In genomic region chr4:93835929-93836328, GRCh38 we compare ENCODE assay signal across 1 cellular context.
TF ChIP-seq lines count a peak whose summit lies in the region.

No MANE protein-coding gene starts in this region.

TF ChIP-seq in GM23338, 12 proteins besides CTCF, POLR2A, EP300 and RAD21:
- TF ChIP-seq ZNF462 (CRISPR knock-in tag; IDR thresholded peaks at IDR 0.05) (no peak), ZNF331 (CRISPR knock-in tag; IDR thresholded peaks at IDR 0.05; ENCODE audit: low read depth) (no peak), ZNF114 (CRISPR knock-in tag; IDR thresholded peaks at IDR 0.05) (no peak)
- TF ChIP-seq, protein P1, sequence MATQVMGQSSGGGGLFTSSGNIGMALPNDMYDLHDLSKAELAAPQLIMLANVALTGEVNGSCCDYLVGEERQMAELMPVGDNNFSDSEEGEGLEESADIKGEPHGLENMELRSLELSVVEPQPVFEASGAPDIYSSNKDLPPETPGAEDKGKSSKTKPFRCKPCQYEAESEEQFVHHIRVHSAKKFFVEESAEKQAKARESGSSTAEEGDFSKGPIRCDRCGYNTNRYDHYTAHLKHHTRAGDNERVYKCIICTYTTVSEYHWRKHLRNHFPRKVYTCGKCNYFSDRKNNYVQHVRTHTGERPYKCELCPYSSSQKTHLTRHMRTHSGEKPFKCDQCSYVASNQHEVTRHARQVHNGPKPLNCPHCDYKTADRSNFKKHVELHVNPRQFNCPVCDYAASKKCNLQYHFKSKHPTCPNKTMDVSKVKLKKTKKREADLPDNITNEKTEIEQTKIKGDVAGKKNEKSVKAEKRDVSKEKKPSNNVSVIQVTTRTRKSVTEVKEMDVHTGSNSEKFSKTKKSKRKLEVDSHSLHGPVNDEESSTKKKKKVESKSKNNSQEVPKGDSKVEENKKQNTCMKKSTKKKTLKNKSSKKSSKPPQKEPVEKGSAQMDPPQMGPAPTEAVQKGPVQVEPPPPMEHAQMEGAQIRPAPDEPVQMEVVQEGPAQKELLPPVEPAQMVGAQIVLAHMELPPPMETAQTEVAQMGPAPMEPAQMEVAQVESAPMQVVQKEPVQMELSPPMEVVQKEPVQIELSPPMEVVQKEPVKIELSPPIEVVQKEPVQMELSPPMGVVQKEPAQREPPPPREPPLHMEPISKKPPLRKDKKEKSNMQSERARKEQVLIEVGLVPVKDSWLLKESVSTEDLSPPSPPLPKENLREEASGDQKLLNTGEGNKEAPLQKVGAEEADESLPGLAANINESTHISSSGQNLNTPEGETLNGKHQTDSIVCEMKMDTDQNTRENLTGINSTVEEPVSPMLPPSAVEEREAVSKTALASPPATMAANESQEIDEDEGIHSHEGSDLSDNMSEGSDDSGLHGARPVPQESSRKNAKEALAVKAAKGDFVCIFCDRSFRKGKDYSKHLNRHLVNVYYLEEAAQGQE (IDR thresholded peaks at IDR 0.05; ENCODE audit: unreplicated experiment): no peak
- TF ChIP-seq, protein P2, sequence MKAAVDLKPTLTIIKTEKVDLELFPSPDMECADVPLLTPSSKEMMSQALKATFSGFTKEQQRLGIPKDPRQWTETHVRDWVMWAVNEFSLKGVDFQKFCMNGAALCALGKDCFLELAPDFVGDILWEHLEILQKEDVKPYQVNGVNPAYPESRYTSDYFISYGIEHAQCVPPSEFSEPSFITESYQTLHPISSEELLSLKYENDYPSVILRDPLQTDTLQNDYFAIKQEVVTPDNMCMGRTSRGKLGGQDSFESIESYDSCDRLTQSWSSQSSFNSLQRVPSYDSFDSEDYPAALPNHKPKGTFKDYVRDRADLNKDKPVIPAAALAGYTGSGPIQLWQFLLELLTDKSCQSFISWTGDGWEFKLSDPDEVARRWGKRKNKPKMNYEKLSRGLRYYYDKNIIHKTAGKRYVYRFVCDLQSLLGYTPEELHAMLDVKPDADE (IDR thresholded peaks at IDR 0.05): no peak
